ENCODE assay signal across 8 cellular contexts in the genomic region with DNA sequence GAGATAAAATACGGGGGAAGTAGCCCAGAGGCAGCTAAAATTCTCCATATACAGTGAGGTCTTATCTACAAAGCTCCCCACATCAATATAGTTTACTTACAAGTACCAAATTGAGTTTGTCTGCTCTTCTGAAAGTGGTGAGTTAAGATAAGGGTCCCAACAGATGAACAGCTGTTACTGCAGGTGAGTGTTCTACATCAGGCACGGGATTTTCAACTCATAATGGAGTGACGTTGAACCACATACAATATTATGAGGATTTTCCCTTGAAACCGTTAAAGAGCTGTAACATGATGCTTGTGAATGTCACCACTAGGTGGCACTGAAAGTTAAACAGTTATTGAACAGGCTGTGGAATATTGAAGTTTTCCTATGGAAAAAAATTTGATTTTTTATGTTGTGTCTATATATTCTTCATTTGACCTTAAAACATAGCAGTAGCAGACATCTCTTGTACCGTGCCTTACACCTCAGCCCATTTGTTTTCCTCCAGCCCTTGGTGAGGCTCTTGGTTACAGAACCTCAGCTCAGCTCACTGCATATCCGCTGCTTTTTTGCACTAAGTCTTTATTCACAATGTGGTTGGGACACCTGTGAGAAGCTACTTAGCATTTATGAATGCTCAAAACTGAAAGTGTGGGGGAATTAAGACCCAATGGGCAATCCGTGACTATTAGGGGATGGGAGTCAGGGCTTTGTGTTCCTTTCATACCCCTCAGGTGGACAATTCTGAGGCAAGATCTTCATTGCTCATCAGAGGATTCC. TPM values are rescaled to one million over a fixed set of nuclear protein-coding genes. Genes with fewer than 3 reads are reported as not detected.
DNase-seq lines count a peak whose midpoint lies in the region; ATAC-seq and TF ChIP-seq lines count a peak whose summit lies in the region.

No MANE protein-coding gene starts in this region.

- H3K4me1 ChIP-seq in left ventricle myocardium inferior = peaks cover 3% of the 10 kb centered on the region

- H3K27ac ChIP-seq in left ventricle myocardium inferior (replicated peaks) = no peak overlapping the region

- no peak overlapping the region for H3K27ac Mint-ChIP-seq in activated CD8-positive, alpha-beta T cell treated with anti-CD3 and anti-CD28 coated beads for 36 hours

- ATAC-seq in GM21576 (IDR thresholded peaks at IDR 0.05; ENCODE audit: unreplicated experiment) = peak; percentile 47
- peak; percentile 77 for ATAC-seq in activated CD8-positive, alpha-beta T cell treated with anti-CD3 and anti-CD28 coated beads for 36 hours

- TF ChIP-seq CTCF in activated CD8-positive, alpha-beta T cell treated with anti-CD3 and anti-CD28 coated beads for 36 hours (IDR thresholded peaks at IDR 0.05) = peak; percentile 96
- TF ChIP-seq CTCF in left ventricle myocardium inferior (IDR thresholded peaks at IDR 0.05; ENCODE audit: borderline replicate concordance) = peak; percentile 88

- peaks cover 3% of the 10 kb centered on the region for H3K27me3 ChIP-seq in left ventricle myocardium inferior (ENCODE audit: low read depth)

- CTCF ChIA-PET in activated CD8-positive, alpha-beta T cell treated with anti-CD3 and anti-CD28 coated beads for 36 hours (lab: Charles Lee) = interaction anchor here (0.6 to 4.0 kb wide), 49 partner anchors 9 to 895 kb away, joined by 3 to 29 read pairs (median 4); a partner anchor contains a TSS

- no peaks in the 10 kb centered on the region for H3K36me3 Mint-ChIP-seq in activated CD8-positive, alpha-beta T cell treated with anti-CD3 and anti-CD28 coated beads for 36 hours (ENCODE audit: low read depth)

- peaks cover 11% of the 10 kb centered on the region for H3K4me1 Mint-ChIP-seq in activated CD8-positive, alpha-beta T cell treated with anti-CD3 and anti-CD28 coated beads for 36 hours (ENCODE audit: low read depth)

- no peaks in the 10 kb centered on the region for H3K9me3 Mint-ChIP-seq in activated CD8-positive, alpha-beta T cell treated with anti-CD3 and anti-CD28 coated beads for 36 hours

- H3K4me3 Mint-ChIP-seq in activated CD8-positive, alpha-beta T cell treated with anti-CD3 and anti-CD28 coated beads for 36 hours = no peak overlapping the region

- no peak overlapping the region for H3K4me3 ChIP-seq in left ventricle myocardium inferior
- H3K4me3 ChIP-seq in skeletal muscle cell (ENCODE audit: low read depth, low read length) = no peak overlapping the region

- H3K9me3 ChIP-seq in left ventricle myocardium inferior (replicated peaks) = no peaks in the 10 kb centered on the region

- no peaks in the 10 kb centered on the region for H3K36me3 ChIP-seq in left ventricle myocardium inferior

- DNase-seq in NCI-H524 (lab: John Stamatoyannopoulos, UW) = peak; percentile 10 to 37
- DNase-seq in NCI-H524 treated with DMSO at 0.1 percent for 48 hours (lab: John Stamatoyannopoulos, UW) = no peak
- DNase-seq in NCI-H1930 (lab: John Stamatoyannopoulos, UW) = peak; percentile 6 to 44
- DNase-seq in activated CD8-positive, alpha-beta T cell treated with anti-CD3 and anti-CD28 coated beads for 36 hours = peak; percentile 35
- DNase-seq in left ventricle myocardium inferior = no peak
- DNase-seq in skeletal muscle cell (ENCODE audit: low read depth) = peak; percentile 22
- no peak for DNase-seq in T1000 (lab: John Stamatoyannopoulos, UW)

- intact Hi-C loops in activated CD8-positive, alpha-beta T cell treated with anti-CD3 and anti-CD28 coated beads for 36 hours (cut with micrococcal nuclease) = loop anchor here (1.0 to 10.0 kb wide), 3 partner anchors 125 to 861 kb away; no protein-coding TSS in a partner anchor
- intact Hi-C loops in left ventricle myocardium inferior (cut with micrococcal nuclease) = no loop called here

- POLR2A ChIA-PET in activated CD8-positive, alpha-beta T cell treated with anti-CD3 and anti-CD28 coated beads for 36 hours (lab: Charles Lee) = no interaction called here

- H3K27me3 Mint-ChIP-seq in activated CD8-positive, alpha-beta T cell treated with anti-CD3 and anti-CD28 coated beads for 36 hours = peaks cover 25% of the 10 kb centered on the region

RNA-seq across cellular contexts. Expression of a gene that starts 23.2 kb away (rescaled TPM):
- total RNA-seq in activated CD8-positive, alpha-beta T cell treated with anti-CD3 and anti-CD28 coated beads for 36 hours = not detected
- 1.4 TPM for total RNA-seq in left ventricle myocardium inferior

RNA-seq across cellular contexts. Expression of a gene that starts 50.3 kb away (rescaled TPM):
- under 1 TPM in 1 of 2 experiments, not detected in 1; 0.16 TPM for total RNA-seq in activated CD8-positive, alpha-beta T cell treated with anti-CD3 and anti-CD28 coated beads for 36 hours
- not detected for total RNA-seq in left ventricle myocardium inferior

Comparison
In these comparisons a context has a peak if more than half of its experiments do, and no peak if none do; other contexts are left out.
1. DNase-seq: peak in NCI-H524 (2 of 2), NCI-H1930 (2 of 2), activated CD8-positive, alpha-beta T cell treated with anti-CD3 and anti-CD28 coated beads for 36 hours (single experiment) and skeletal muscle cell (single experiment); none in NCI-H524 treated with DMSO at 0.1 percent for 48 hours (single experiment), left ventricle myocardium inferior (single experiment) and T1000 (single experiment).